ENCODE assay signal across 1 cellular context in the genomic region with DNA sequence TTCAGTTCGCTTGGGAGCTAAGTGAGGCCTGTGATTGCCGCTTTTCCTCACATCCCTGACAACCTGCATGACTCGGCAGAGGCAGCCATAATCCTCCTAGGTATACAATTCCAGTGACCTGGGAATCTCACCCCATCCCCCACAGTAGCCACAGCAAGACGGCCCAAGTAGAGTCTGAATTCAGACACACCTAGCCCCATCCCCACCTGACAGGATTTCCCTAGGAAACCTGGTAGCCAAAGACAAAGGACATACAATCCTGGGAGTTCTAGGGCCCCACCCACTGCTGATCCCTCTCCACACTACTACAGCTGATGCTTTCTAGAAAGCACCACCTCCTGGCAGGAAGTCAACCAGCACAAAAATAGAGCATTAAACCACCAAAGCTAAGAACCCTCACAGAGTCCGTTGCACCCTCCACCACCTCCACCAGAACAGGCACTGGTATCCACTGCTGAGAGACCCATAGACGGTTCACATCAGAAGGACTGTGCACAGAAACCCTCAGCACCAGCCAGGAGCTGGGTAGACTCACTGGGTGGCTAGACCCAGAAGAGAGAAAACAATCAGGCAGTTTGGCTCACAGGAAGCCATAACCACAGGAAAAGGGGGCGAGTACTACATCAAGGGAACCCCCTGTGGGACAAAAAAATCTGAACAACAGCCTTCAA.
TF ChIP-seq lines count a peak whose summit lies in the region.

No MANE protein-coding gene starts in this region.

TF ChIP-seq in SK-N-SH, 30 proteins besides CTCF, POLR2A, EP300 and RAD21 (continued from another document):
- TF ChIP-seq CHD2 (IDR thresholded peaks at IDR 0.05; ENCODE audit: low read length, partially characterized antibody): no peak
- no peak for TF ChIP-seq TEAD4 (IDR thresholded peaks at IDR 0.05; ENCODE audit: borderline replicate concordance, insufficient read depth)
- no peak for TF ChIP-seq JUND (IDR thresholded peaks at IDR 0.05)
- no peak for TF ChIP-seq TCF12 (IDR thresholded peaks at IDR 0.05)
- TF ChIP-seq, protein P1, sequence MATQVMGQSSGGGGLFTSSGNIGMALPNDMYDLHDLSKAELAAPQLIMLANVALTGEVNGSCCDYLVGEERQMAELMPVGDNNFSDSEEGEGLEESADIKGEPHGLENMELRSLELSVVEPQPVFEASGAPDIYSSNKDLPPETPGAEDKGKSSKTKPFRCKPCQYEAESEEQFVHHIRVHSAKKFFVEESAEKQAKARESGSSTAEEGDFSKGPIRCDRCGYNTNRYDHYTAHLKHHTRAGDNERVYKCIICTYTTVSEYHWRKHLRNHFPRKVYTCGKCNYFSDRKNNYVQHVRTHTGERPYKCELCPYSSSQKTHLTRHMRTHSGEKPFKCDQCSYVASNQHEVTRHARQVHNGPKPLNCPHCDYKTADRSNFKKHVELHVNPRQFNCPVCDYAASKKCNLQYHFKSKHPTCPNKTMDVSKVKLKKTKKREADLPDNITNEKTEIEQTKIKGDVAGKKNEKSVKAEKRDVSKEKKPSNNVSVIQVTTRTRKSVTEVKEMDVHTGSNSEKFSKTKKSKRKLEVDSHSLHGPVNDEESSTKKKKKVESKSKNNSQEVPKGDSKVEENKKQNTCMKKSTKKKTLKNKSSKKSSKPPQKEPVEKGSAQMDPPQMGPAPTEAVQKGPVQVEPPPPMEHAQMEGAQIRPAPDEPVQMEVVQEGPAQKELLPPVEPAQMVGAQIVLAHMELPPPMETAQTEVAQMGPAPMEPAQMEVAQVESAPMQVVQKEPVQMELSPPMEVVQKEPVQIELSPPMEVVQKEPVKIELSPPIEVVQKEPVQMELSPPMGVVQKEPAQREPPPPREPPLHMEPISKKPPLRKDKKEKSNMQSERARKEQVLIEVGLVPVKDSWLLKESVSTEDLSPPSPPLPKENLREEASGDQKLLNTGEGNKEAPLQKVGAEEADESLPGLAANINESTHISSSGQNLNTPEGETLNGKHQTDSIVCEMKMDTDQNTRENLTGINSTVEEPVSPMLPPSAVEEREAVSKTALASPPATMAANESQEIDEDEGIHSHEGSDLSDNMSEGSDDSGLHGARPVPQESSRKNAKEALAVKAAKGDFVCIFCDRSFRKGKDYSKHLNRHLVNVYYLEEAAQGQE (IDR thresholded peaks at IDR 0.05; ENCODE audit: low read depth, low read length): no peak
- TF ChIP-seq POLR2AphosphoS5 (IDR thresholded peaks at IDR 0.05; ENCODE audit: low read depth, low read length): no peak
- TF ChIP-seq YY1 (IDR thresholded peaks at IDR 0.05; ENCODE audit: low read depth): no peak
- TF ChIP-seq FOSL2 (IDR thresholded peaks at IDR 0.05; ENCODE audit: borderline replicate concordance, low read depth): no peak
- no peak for TF ChIP-seq NRF1 (IDR thresholded peaks at IDR 0.05; ENCODE audit: low read depth, low read length)
- TF ChIP-seq, protein P2, sequence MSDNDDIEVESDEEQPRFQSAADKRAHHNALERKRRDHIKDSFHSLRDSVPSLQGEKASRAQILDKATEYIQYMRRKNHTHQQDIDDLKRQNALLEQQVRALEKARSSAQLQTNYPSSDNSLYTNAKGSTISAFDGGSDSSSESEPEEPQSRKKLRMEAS (IDR thresholded peaks at IDR 0.05; ENCODE audit: low read depth): no peak
- no peak for TF ChIP-seq SMC3 (IDR thresholded peaks at IDR 0.05; ENCODE audit: low read depth, low read length)
- TF ChIP-seq ELF1 (IDR thresholded peaks at IDR 0.05): no peak
- TF ChIP-seq TAF1 (IDR thresholded peaks at IDR 0.05; ENCODE audit: borderline replicate concordance, low read depth, low read length): no peak
- TF ChIP-seq IRF3 (IDR thresholded peaks at IDR 0.05; ENCODE audit: low read depth, low read length): no peak
- TF ChIP-seq MEF2A (IDR thresholded peaks at IDR 0.05; ENCODE audit: borderline replicate concordance, low read depth): no peak
